Comparison of ENCODE assay signal across 1 cellular context in the genomic region with DNA sequence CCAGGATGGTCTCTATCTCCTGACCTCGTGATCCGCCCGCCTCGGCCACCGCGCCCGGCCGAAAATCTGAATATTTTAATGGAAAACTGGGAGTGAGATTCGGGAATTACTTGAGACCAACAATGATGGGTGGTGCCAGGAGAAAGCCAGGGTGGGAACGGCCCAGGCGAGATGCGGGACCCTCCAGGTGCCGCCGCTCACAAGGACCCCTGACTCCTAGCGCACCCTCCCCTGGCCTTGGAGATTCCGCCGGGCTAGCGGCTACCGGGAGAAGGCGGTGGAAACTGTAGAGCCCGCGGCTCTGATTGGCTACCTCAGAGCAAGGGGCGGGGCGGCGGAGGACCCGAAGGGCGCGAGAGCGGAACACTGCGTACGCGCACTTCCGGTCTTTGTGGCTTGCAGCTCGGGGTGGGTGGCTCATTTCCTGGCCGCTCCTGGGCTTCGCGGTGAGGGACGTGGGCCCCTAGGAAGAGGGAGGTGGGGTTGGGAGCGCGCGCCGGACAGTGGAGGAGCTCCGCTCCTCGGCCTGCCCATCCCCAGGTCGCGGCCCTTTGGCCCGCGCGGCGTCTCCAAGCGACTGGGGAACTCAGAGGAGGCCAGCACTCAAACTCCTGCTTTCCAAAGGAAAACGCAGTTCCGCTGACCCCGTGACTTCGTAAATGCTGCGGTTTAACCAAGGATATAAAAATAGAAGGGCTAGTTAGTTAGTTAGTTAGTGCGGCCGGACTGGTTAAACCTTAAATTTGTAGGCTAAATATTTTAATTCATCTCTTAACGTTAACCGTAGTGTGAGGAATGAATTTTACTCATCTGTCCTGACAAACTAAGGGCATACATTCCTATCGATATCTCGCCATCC.
TF ChIP-seq lines count a peak whose summit lies in the region.

ZNF397 (plus strand) TSS at position 371 of the 859 bp plus-strand sequence. CDS start 1,437 bp downstream, outside the sequence.

TF ChIP-seq in H1, 55 proteins besides CTCF, POLR2A, EP300 and RAD21:
- peak; percentile 99; the same call in 1 of the 2 replicates for TF ChIP-seq POLR2AphosphoS5 (IDR thresholded peaks at IDR 0.05; ENCODE audit: low read depth, low read length)
- TF ChIP-seq TAF1 (IDR thresholded peaks at IDR 0.05; ENCODE audit: low read depth, low read length), result peak; percentile 98
- no peak for TF ChIP-seq POU5F1 (IDR thresholded peaks at IDR 0.05; ENCODE audit: low read depth, low read length)
- no peak for TF ChIP-seq YY1 (IDR thresholded peaks at IDR 0.05; ENCODE audit: low read depth, low read length)
- TF ChIP-seq SRF (IDR thresholded peaks at IDR 0.05; ENCODE audit: low read depth, low read length), result no peak
- peak; percentile 69; the same call in 1 of the 2 replicates for TF ChIP-seq SP1 (IDR thresholded peaks at IDR 0.05; ENCODE audit: low read depth, low read length)
- peak; percentile 90 for TF ChIP-seq PHF8 (conservative IDR thresholded peaks at IDR 0.05; ENCODE audit: low read depth, low read length)
- no peak for TF ChIP-seq EZH2 (IDR thresholded peaks at IDR 0.05; ENCODE audit: low read depth, low read length, severe bottlenecking)
- 0 out of 2 replicates have a peak, but pooled peaks have one; percentile 58 for TF ChIP-seq CHD2 (IDR thresholded peaks at IDR 0.05; ENCODE audit: low read length)
- peak; percentile 81 for TF ChIP-seq TAF7 (optimal IDR thresholded peaks at IDR 0.05; ENCODE audit: borderline replicate concordance, low read depth, low read length)
- TF ChIP-seq GABPA (IDR thresholded peaks at IDR 0.05; ENCODE audit: borderline replicate concordance, insufficient read depth, low read length), result peak; percentile 87; the same call in 1 of the 2 replicates
- no peak for TF ChIP-seq CHD7 (IDR thresholded peaks at IDR 0.05; ENCODE audit: insufficient replicate concordance, low read length)
- TF ChIP-seq, protein P1, sequence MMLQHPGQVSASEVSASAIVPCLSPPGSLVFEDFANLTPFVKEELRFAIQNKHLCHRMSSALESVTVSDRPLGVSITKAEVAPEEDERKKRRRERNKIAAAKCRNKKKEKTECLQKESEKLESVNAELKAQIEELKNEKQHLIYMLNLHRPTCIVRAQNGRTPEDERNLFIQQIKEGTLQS (IDR thresholded peaks at IDR 0.05; ENCODE audit: insufficient read depth, low read depth, low read length), result no peak
- TF ChIP-seq RXRA (IDR thresholded peaks at IDR 0.05; ENCODE audit: insufficient read depth, low read depth, low read length), result no peak
- peak; percentile 63 for TF ChIP-seq CREB1 (IDR thresholded peaks at IDR 0.05)
- TF ChIP-seq RNF2 (IDR thresholded peaks at IDR 0.05; ENCODE audit: borderline replicate concordance, low read depth, low read length, missing control alignments, poor library complexity, severe bottlenecking), result no peak
- peak; percentile 37; the same call in 1 of the 2 replicates for TF ChIP-seq RBBP5 (IDR thresholded peaks at IDR 0.05; ENCODE audit: borderline replicate concordance, low read depth, low read length)
- peak; percentile 36; the same call in 1 of the 2 replicates for TF ChIP-seq MAX (IDR thresholded peaks at IDR 0.05)
- TF ChIP-seq SIRT6 (IDR thresholded peaks at IDR 0.05; ENCODE audit: low read length), result no peak
- peak; percentile 87 for TF ChIP-seq ASH2L (IDR thresholded peaks at IDR 0.05; ENCODE audit: low read length)
- TF ChIP-seq ZNF274 (IDR thresholded peaks at IDR 0.05; ENCODE audit: borderline replicate concordance, extremely low read depth, low read length), result no peak
- no peak for TF ChIP-seq KDM5A (IDR thresholded peaks at IDR 0.05; ENCODE audit: low read length)
- no peak for TF ChIP-seq JUN (IDR thresholded peaks at IDR 0.05; ENCODE audit: low read depth, low read length)
- TF ChIP-seq TBP (IDR thresholded peaks at IDR 0.05; ENCODE audit: low read depth, low read length), result peak; percentile 93
- no peak for TF ChIP-seq SAP30 (IDR thresholded peaks at IDR 0.05; ENCODE audit: insufficient read depth, insufficient replicate concordance, low read length)
- TF ChIP-seq NRF1 (IDR thresholded peaks at IDR 0.05; ENCODE audit: low read depth, low read length), result peak; percentile 14; the same call in 1 of the 2 replicates
